24 cellular contexts compared by ENCODE assay signal in the genomic region with DNA sequence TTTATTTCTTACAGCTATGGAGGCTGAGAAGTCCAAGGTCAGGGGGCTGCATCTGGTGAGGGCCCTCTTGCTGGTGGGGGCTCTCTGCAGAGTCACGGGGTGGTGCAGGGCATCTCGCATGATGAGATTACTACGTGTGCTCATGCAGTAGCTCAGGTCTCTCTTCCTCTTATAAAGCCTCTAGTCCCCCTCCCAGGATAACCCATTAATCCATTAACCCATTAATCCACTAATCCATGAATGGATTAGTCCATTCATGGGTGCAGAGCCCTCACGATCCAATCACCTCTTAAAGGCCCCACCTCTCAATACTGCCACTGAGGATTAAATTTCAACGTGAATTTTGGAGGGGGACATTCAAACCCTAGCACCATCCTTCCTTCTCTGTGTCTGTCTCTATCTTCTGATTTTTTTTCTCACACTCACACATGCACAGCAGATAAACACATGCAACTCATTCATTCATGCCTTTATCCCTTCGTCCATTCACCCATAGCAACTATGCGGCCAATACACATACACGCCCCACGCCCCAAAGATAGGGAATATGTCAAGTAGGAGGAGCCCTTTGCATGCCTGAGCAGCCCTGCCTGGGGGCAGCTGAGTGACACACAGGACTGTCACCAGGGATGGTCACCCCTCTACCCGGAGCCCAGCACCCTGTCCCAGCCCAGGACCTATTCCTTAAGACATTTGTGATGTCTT.
DNase-seq lines count a peak whose midpoint lies in the region; ATAC-seq, FAIRE-seq and TF ChIP-seq lines count a peak whose summit lies in the region.
"Had no signal": no experiment of that assay in that cellular context is flagged by ENCODE, and none has a peak within 500 bp of the region (broad histone marks: within the 10 kb centered on the region; RNA-seq: fewer than 3 reads in every experiment).

No MANE protein-coding gene starts in this region.

- POLR2A ChIA-PET in H1 (lab: Charles Lee; ENCODE audit: partially characterized antibody): interaction anchor here (1.4 kb wide), 1 partner anchor 11 kb away, joined by 7 read pairs; no protein-coding TSS in a partner anchor

- H3K23me2 ChIP-seq in H1 (ENCODE audit: low read depth, low read length): no peaks in the 10 kb centered on the region; the same call in 1 of the 2 replicates

- no peak for TF ChIP-seq EP300 in H1 (IDR thresholded peaks at IDR 0.05; ENCODE audit: borderline replicate concordance in 1 of 2, low read depth in 2 of 2, low read length in 2 of 2)

- H4K20me1 ChIP-seq in H1 (replicated peaks in 1 of 2; ENCODE audit: control insufficient read depth in 1 of 2, insufficient read depth in 2 of 2, low read length in 2 of 2): no peaks in the 10 kb centered on the region
- H4K20me1 ChIP-seq: BLaER1 had no signal

- H2BK12ac ChIP-seq in H1 (ENCODE audit: low read depth, low read length) (no peak overlapping the region), neuronal stem cell (ENCODE audit: low read length) (no peak overlapping the region)

- in situ Hi-C loops in Caki2 (cut with HindIII; ENCODE audit: low pct_unique_long_range_greater_than_20kb, low sequenced_read_pairs): no loop called here

- no peak for TF ChIP-seq POLR2A in H1 (IDR thresholded peaks at IDR 0.05; ENCODE audit: control extremely low read depth in 1 of 2, low read depth in 2 of 2, low read length in 2 of 2)

- H3K9ac ChIP-seq in H1 (replicated peaks in 1 of 4; ENCODE audit: extremely low read depth in 1 of 4, low read depth in 3 of 4, low read length in 3 of 4) (no peak overlapping the region; a peak in 1 of 7 replicates), neuronal stem cell (ENCODE audit: low read depth, low read length, poor library complexity) (no peak overlapping the region)
- H3K9ac ChIP-seq: BLaER1 had no signal

- H2BK5ac ChIP-seq in H1 (ENCODE audit: low read depth, low read length): no peak overlapping the region
- H2BK5ac ChIP-seq in neuronal stem cell (ENCODE audit: low read length): no peak overlapping the region

- FAIRE-seq in H1 (lab: Jason Lieb, UNC): no peak
- FAIRE-seq: A204.1, GM12878 had no signal

- no peak overlapping the region for H3K4ac ChIP-seq in H1 (replicated peaks; ENCODE audit: insufficient read length, low read depth, low read length)
- H3K4ac ChIP-seq in neuronal stem cell (ENCODE audit: low read length): no peak overlapping the region

- H4K5ac ChIP-seq in H1 (ENCODE audit: insufficient read length, low read depth, low read length): no peak overlapping the region

- H3K23ac ChIP-seq in H1 (ENCODE audit: insufficient read length) (no peak overlapping the region), neuronal stem cell (ENCODE audit: low read depth, low read length, poor library complexity) (no peak overlapping the region)

- H3K79me2 ChIP-seq in H1 (ENCODE audit: control insufficient read depth in 1 of 2, insufficient read depth in 2 of 2, low read length in 2 of 2): no peaks in the 10 kb centered on the region

- ATAC-seq in HG02885 (IDR thresholded peaks at IDR 0.05; ENCODE audit: poor library complexity, unreplicated experiment): no peak
- ATAC-seq: GM12878, T-cell had no signal

- DNase-seq in Caki2 (ENCODE audit: low read depth): peak; percentile 15
- DNase-seq in NCI-H82 (lab: John Stamatoyannopoulos, UW): peak; percentile 97
- no peak for DNase-seq in H1 (ENCODE audit: low read depth in 1 of 2, low spot score in 2 of 2)
- DNase-seq in neuronal stem cell (ENCODE audit: low spot score): no peak
- no peak for DNase-seq in ecto neural progenitor cell (ENCODE audit: low spot score)
- no peak for DNase-seq in activated effector memory CD4-positive, alpha-beta T cell treated with Interleukin-2 at 50 U/mL for 16 hours
- no peak for DNase-seq in COLO829 (ENCODE audit: low spot score)
- DNase-seq: CD4-positive, CD25-positive, alpha-beta regulatory T cell; DMS 273 treated with DMSO at 0.1 percent for 48 hours; DMS79; EL; GDM1; NCI-H1092 treated with DMSO at 0.1 percent for 48 hours; NCI-H2029; NCI-H748 treated with DMSO at 0.1 percent for 48 hours; NK-92 treated with Interleukin-12 subunit alpha and Interleukin-12 subunit beta, amount 100 ng/mL, for 24 hours; Right ventricle myocardium superior; RPMI8226; T-cell had no signal

- no peaks in the 10 kb centered on the region for H3K79me1 ChIP-seq in H1 (ENCODE audit: low read depth, low read length)
- no peaks in the 10 kb centered on the region for H3K79me1 ChIP-seq in neuronal stem cell (ENCODE audit: low read depth, low read length)

- H2BK120ac ChIP-seq in H1 (replicated peaks; ENCODE audit: low read depth, low read length) (no peak overlapping the region), neuronal stem cell (ENCODE audit: low read depth, low read length) (no peak overlapping the region)

- H3K4me2 ChIP-seq in H1 (ENCODE audit: insufficient read depth in 1 of 2, low read depth in 2 of 2, low read length in 2 of 2) (0 out of 4 replicates have a peak overlapping the region, but pooled peaks of 1 of the 2 experiments have one; percentile 23), neuronal stem cell (ENCODE audit: insufficient read depth, low read length, poor library complexity, severe bottlenecking) (no peak overlapping the region)
- H3K4me2 ChIP-seq: BLaER1 had no signal

- 82% methylated on average over 10 of the region's 10 CpGs; no CpG with 5 or more reads in 1 of the 2 experiments for WGBS in H1 (ENCODE audit: extremely low coverage in 1 of 2, insufficient coverage in 1 of 2, insufficient read length in 1 of 2, insufficient replicate concordance in 2 of 2, low coverage in 1 of 2, low lambda C conversion rate in 2 of 2, missing lambda C conversion rate in 1 of 2), 2 experiments
- no CpG with 5 or more reads among the region's 10 CpGs for WGBS in neuronal stem cell (ENCODE audit: extremely low coverage in 2 of 2, insufficient read length in 2 of 2, insufficient replicate concordance in 1 of 2), 2 donors

- H3K27ac ChIP-seq in H1 (ENCODE audit: low read depth, low read length): no peak overlapping the region
- no peak overlapping the region for H3K27ac ChIP-seq in neuronal stem cell (replicated peaks; ENCODE audit: low read length)
- H3K27ac ChIP-seq: BLaER1, HL-60 had no signal

- H2AFZ ChIP-seq in H1 (ENCODE audit: low read length) (no peak overlapping the region), neuronal stem cell (ENCODE audit: low read length) (no peak overlapping the region)

- H3K4me1 ChIP-seq in H1 (replicated peaks in 1 of 4; ENCODE audit: control insufficient read depth in 3 of 4, insufficient read depth in 4 of 4, low read length in 3 of 4) (peaks cover 10 to 50% (median 30%) of the 10 kb centered on the region in 4 experiments), neuronal stem cell (ENCODE audit: control insufficient read depth in 2 of 2, insufficient read depth in 1 of 2, low read depth in 1 of 2, low read length in 2 of 2) (peaks cover 0 to 47% of the 10 kb centered on the region in 2 donors)

- 0 out of 2 replicates have a peak overlapping the region, but pooled peaks have one; percentile 1 for H2BK20ac ChIP-seq in H1 (ENCODE audit: low read length)

- H3K56ac ChIP-seq in H1 (replicated peaks; ENCODE audit: insufficient read length, low read depth, low read length): no peak overlapping the region

- H4K91ac ChIP-seq in H1 (replicated peaks; ENCODE audit: insufficient read length, low read length) (no peak overlapping the region), neuronal stem cell (ENCODE audit: low read depth, low read length, poor library complexity) (no peak overlapping the region)

- H3K14ac ChIP-seq in H1 (ENCODE audit: insufficient read length) (no peak overlapping the region), neuronal stem cell (ENCODE audit: low read length) (no peak overlapping the region)

- no peaks in the 10 kb centered on the region for H3K36me3 ChIP-seq in H1 (ENCODE audit: control insufficient read depth in 2 of 4, insufficient read depth in 4 of 4, low read length in 3 of 4)
- H3K36me3 ChIP-seq in neuronal stem cell (replicated peaks in 1 of 2; ENCODE audit: control insufficient read depth in 2 of 2, insufficient read depth in 2 of 2, low read length in 2 of 2): no peaks in the 10 kb centered on the region
- H3K36me3 ChIP-seq: BLaER1 had no signal

- H2AK5ac ChIP-seq in H1 (ENCODE audit: low read depth, low read length) (no peak overlapping the region), neuronal stem cell (ENCODE audit: low read depth, low read length) (peak overlapping the region; percentile 49)

- no peak overlapping the region for H4K8ac ChIP-seq in H1 (ENCODE audit: extremely low read depth, insufficient read depth, low read length)
- H4K8ac ChIP-seq in neuronal stem cell (ENCODE audit: low read depth, low read length): no peak overlapping the region

- no peak overlapping the region for H3K18ac ChIP-seq in H1 (ENCODE audit: extremely low read depth, low read length)
- no peak overlapping the region for H3K18ac ChIP-seq in neuronal stem cell (ENCODE audit: low read length)

- no peak for TF ChIP-seq CTCF in H1 (IDR thresholded peaks at IDR 0.05; ENCODE audit: control extremely low read depth in 1 of 3, insufficient read depth in 1 of 3, low read depth in 1 of 3, low read length in 3 of 3)

- CTCF ChIA-PET in H1 (lab: Charles Lee; ENCODE audit: partially characterized antibody): interaction anchor here (1.2 to 16.1 kb wide), 14 partner anchors 8 to 126 kb away, joined by 3 to 169 read pairs (median 6); no protein-coding TSS in a partner anchor

- no peak for TF ChIP-seq RAD21 in H1 (IDR thresholded peaks at IDR 0.05 in 1 of 2, conservative IDR thresholded peaks at IDR 0.05 in 1 of 2; ENCODE audit: low read depth in 2 of 2, low read length in 2 of 2)

- H2BK15ac ChIP-seq in H1 (ENCODE audit: low read length): no peak overlapping the region
- peak overlapping the region; percentile 12 for H2BK15ac ChIP-seq in neuronal stem cell (ENCODE audit: low read length)

- H3K9me3 ChIP-seq in H1 (ENCODE audit: insufficient read depth in 2 of 2, low read depth in 1 of 2, low read length in 1 of 2) (no peaks in the 10 kb centered on the region), neuronal stem cell (replicated peaks in 1 of 2; ENCODE audit: control insufficient read depth in 2 of 2, insufficient read depth in 1 of 2, low read depth in 1 of 2, low read length in 2 of 2) (no peaks in the 10 kb centered on the region)
- H3K9me3 ChIP-seq: BLaER1 had no signal

- H3K4me3 ChIP-seq in H1 (ENCODE audit: extremely low read depth in 1 of 4, insufficient read depth in 2 of 4, low read depth in 3 of 4, low read length in 4 of 4) (no peak overlapping the region), neuronal stem cell (ENCODE audit: low read length in 2 of 2) (no peak overlapping the region)
- H3K4me3 ChIP-seq: BLaER1, GM12878 had no signal

- H3K27me3 ChIP-seq in H1 (replicated peaks in 1 of 4; ENCODE audit: control insufficient read depth in 3 of 4, extremely low read depth in 1 of 4, insufficient read depth in 3 of 4, low read length in 3 of 4) (peaks cover 4 to 26% (median 18%) of the 10 kb centered on the region in 4 experiments; a peak in 6 of 7 replicates), neuronal stem cell (ENCODE audit: control insufficient read depth in 3 of 3, insufficient read depth in 3 of 3, low read depth in 1 of 3, low read length in 3 of 3) (peaks cover 0 to 2% (median 0%) of the 10 kb centered on the region in 3 experiments)
- H3K27me3 ChIP-seq: BLaER1 had no signal

TF ChIP-seq in H1, 55 proteins besides CTCF, POLR2A, EP300 and RAD21 (continues in another document):
- no peak for TF ChIP-seq SIX5 (IDR thresholded peaks at IDR 0.05; ENCODE audit: low read depth, low read length)

Comparison
In these comparisons a context has a peak if more than half of its experiments do, and no peak if none do; other contexts are left out.
1. DNase-seq: peak in Caki2 (single experiment) and NCI-H82 (single experiment); none in H1 (0 of 2), neuronal stem cell (single experiment), ecto neural progenitor cell (single experiment), activated effector memory CD4-positive, alpha-beta T cell treated with Interleukin-2 at 50 U/mL for 16 hours (single experiment) and COLO829 (single experiment).